31 cellular contexts compared by ENCODE assay signal in genomic region chr11:45067966-45068365, GRCh38.
"Had no signal": no experiment of that assay in that cellular context is flagged by ENCODE, and none has a peak within 500 bp of the region (broad histone marks: within the 10 kb centered on the region; RNA-seq: fewer than 3 reads in every experiment).

No MANE protein-coding gene starts in this region.

- H3K36me3 ChIP-seq: brain microvascular endothelial cell, WERI-Rb-1 had no signal

- H3K27me3 ChIP-seq: brain microvascular endothelial cell had no signal

- DNase-seq: activated CD4-positive, alpha-beta memory T cell treated with anti-CD3 and anti-CD28 coated beads, Interleukin-2, amount 10 ng/mL, durations not matched to agents 7 days and 5 days; activated CD4-positive, alpha-beta T cell treated with anti-CD3 and anti-CD28 coated beads for 1 hour; activated CD4-positive, alpha-beta T cell treated with anti-CD3 and anti-CD28 coated beads for 48 hours; activated CD4-positive, CD25-positive, alpha-beta regulatory T cell; activated CD8-positive, alpha-beta memory T cell treated with anti-CD3 and anti-CD28 coated beads for 24 hours; activated CD8-positive, alpha-beta memory T cell treated with anti-CD3 and anti-CD28 coated beads, Interleukin-2, amount 10 ng/mL, durations not matched to agents 7 days and 5 days; activated CD8-positive, alpha-beta memory T cell treated with anti-CD3 and anti-CD28 coated beads, Interleukin-2, amount 50 U/mL, for 48 hours; activated effector memory CD4-positive, alpha-beta T cell treated with Interleukin-2 at 50 U/mL for 16 hours; activated naive CD4-positive, alpha-beta T cell treated with anti-CD3 and anti-CD28 coated beads, Interleukin-2, amount 10 ng/mL, durations not matched to agents 7 days and 5 days; activated naive CD8-positive, alpha-beta T cell treated with anti-CD3 and anti-CD28 coated beads, Interleukin-2, amount 50 U/mL, for 24 hours; activated T-cell treated with anti-CD3 and anti-CD28 coated beads, Interleukin-2, amount 50 U/mL, for 48 hours; anterior cingulate cortex; brain microvascular endothelial cell; central memory CD4-positive, alpha-beta T cell; NCI-H1092 treated with DMSO at 0.1 percent for 48 hours; NCI-H1417; NCI-H146; NCI-H187; NCI-H2029 treated with DMSO at 0.1 percent for 48 hours; NCI-H2107; NCI-H2171; NCI-H510A; NCI-H526; NCI-H748 treated with DMSO at 0.1 percent for 48 hours; NK-92 treated with Interleukin-12 subunit alpha and Interleukin-12 subunit beta, amount 100 ng/mL, for 24 hours; PC-9; SIG-M5; T1000; WERI-Rb-1 had no signal

- H3K4me2 ChIP-seq: PC-9 had no signal

- H3K4me3 ChIP-seq: PC-9, SK-N-MC had no signal

- H3K27ac ChIP-seq: brain microvascular endothelial cell, PC-9, RWPE1, SK-N-MC, WERI-Rb-1 had no signal
